1 cellular context compared by ENCODE assay signal in genomic region chr9:77020438-77021264, GRCh38.
TF ChIP-seq lines count a peak whose summit lies in the region.

No MANE protein-coding gene starts in this region.

TF ChIP-seq in SK-N-SH treated with all-trans-retinoic acid at 6 μM for 48 hours, 23 proteins besides CTCF, POLR2A, EP300 and RAD21 (continued from another document):
- TF ChIP-seq TSHZ2 (CRISPR knock-in tag; IDR thresholded peaks at IDR 0.05) (no peak), ARNTL (CRISPR knock-in tag; IDR thresholded peaks at IDR 0.05; ENCODE audit: borderline replicate concordance, low read depth) (no peak), CSRNP3 (CRISPR knock-in tag; IDR thresholded peaks at IDR 0.05) (no peak), ZNF70 (CRISPR knock-in tag; IDR thresholded peaks at IDR 0.05) (no peak), TCF4 (CRISPR knock-in tag; IDR thresholded peaks at IDR 0.05; ENCODE audit: borderline replicate concordance) (no peak)
